In genomic region chr11:94212898-94213297, GRCh38 we compare ENCODE assay signal across 34 cellular contexts.
"Had no signal": no experiment of that assay in that cellular context is flagged by ENCODE, and none has a peak within 500 bp of the region (broad histone marks: within the 10 kb centered on the region; RNA-seq: fewer than 3 reads in every experiment).

No MANE protein-coding gene starts in this region.

- DNase-seq: Karpas-422, Kasumi-1, KG1, MG63, MM.1S, NCI-H1048, NCI-H1092, NCI-H1092 treated with DMSO at 0.1 percent for 48 hours, NCI-H1105, NCI-H1105 treated with DMSO at 0.1 percent for 48 hours, NCI-H1417, NCI-H1417 treated with DMSO at 0.1 percent for 48 hours, NCI-H1436, NCI-H1436 treated with DMSO at 0.1 percent for 48 hours, NCI-H146, NCI-H1694, NCI-H1694 treated with DMSO at 0.1 percent for 48 hours, NCI-H187, NCI-H187 treated with DMSO at 0.1 percent for 48 hours, NCI-H1930, NCI-H2029, NCI-H2029 treated with DMSO at 0.1 percent for 48 hours, NCI-H2081, NCI-H2081 treated with DMSO at 0.1 percent for 48 hours, NCI-H2107, NCI-H2171, NCI-H2171 treated with DMSO at 0.1 percent for 48 hours, NCI-H2227 treated with DMSO at 0.1 percent for 48 hours, NCI-H226, NCI-H345, NCI-H446, NCI-H446 treated with DMSO at 0.1 percent for 48 hours, NCI-H510A had no signal

- H3K27ac ChIP-seq: KMS-11 had no signal

- H3K9ac ChIP-seq: KMS-11 had no signal

- H3K36me3 ChIP-seq: MG63 had no signal

- H3K9me3 ChIP-seq: MG63 had no signal

- H3K4me3 ChIP-seq: MG63 had no signal

- H3K4me2 ChIP-seq: KMS-11 had no signal
